Comparison of ENCODE assay signal across 21 cellular contexts in the genomic region with DNA sequence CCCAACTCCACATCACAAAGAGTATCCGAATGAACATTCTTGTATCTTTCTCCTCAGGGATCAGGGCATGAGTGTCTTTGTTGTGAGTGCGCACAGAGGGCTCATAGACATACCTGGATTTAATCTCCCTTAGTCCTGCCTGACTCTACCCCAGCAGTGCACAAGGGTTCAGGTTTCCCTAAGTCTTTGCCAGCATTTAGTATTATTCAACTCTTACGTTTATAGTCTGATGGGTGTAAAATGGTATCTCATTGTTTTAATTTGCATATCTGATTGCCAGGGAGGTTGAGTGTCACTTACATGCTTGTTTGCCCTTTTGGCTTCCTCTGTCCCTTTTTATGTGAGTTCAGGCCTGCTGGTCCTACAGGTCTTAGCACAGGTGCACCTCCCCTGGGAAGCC. TPM values are rescaled to one million over a fixed set of nuclear protein-coding genes. Genes with fewer than 3 reads are reported as not detected.
A peak's percentile ranks its signal among the peaks of the same experiment; 100 is the strongest.
DNase-seq lines count a peak whose midpoint lies in the region; ATAC-seq and TF ChIP-seq lines count a peak whose summit lies in the region.
"Had no signal": no experiment of that assay in that cellular context is flagged by ENCODE, and none has a peak within 500 bp of the region (broad histone marks: within the 10 kb centered on the region; RNA-seq: fewer than 3 reads in every experiment).

No MANE protein-coding gene starts in this region.

- H3K9me3 ChIP-seq in left ventricle myocardium inferior (replicated peaks): no peaks in the 10 kb centered on the region
- H3K9me3 ChIP-seq in PC-9 (ENCODE audit: insufficient read depth, low read depth): no peaks in the 10 kb centered on the region
- H3K9me3 ChIP-seq: BE2C; BLaER1 treated with 17β-estradiol and CSF1 and Interleukin-3, amounts not matched to agents 10 nM and 100 nM had no signal

- H3K27ac ChIP-seq in left ventricle myocardium inferior (replicated peaks) (no peak overlapping the region), PC-9 (peak overlapping the region; percentile 64)
- H3K27ac ChIP-seq: 22Rv1; BLaER1 treated with 17β-estradiol and CSF1 and Interleukin-3, amounts not matched to agents 10 nM and 100 nM; GM23248 had no signal

- H3K4me2 ChIP-seq in PC-9: peak overlapping the region; percentile 26
- H3K4me2 ChIP-seq: BLaER1 treated with 17β-estradiol and CSF1 and Interleukin-3, amounts not matched to agents 10 nM and 100 nM had no signal

- CTCF ChIA-PET in PC-9 (lab: Charles Lee): no interaction called here

- H3K27me3 ChIP-seq in left ventricle myocardium inferior (ENCODE audit: low read depth): peaks cover 70% of the 10 kb centered on the region
- H3K27me3 ChIP-seq in PC-9 (ENCODE audit: insufficient read depth, low read depth): no peaks in the 10 kb centered on the region
- H3K27me3 ChIP-seq: BE2C; BLaER1 treated with 17β-estradiol and CSF1 and Interleukin-3, amounts not matched to agents 10 nM and 100 nM had no signal

- H3K4me1 ChIP-seq in left ventricle myocardium inferior (peaks cover 11% of the 10 kb centered on the region), PC-9 (replicated peaks; ENCODE audit: insufficient read depth) (peaks cover 25% of the 10 kb centered on the region)
- H3K4me1 ChIP-seq: BE2C had no signal

- H3K36me3 ChIP-seq in left ventricle myocardium inferior (no peaks in the 10 kb centered on the region), PC-9 (ENCODE audit: low read depth) (no peaks in the 10 kb centered on the region)
- H3K36me3 ChIP-seq: BE2C; BLaER1 treated with 17β-estradiol and CSF1 and Interleukin-3, amounts not matched to agents 10 nM and 100 nM had no signal

- BruUV-seq in PC-9 (replicated peaks; lab: Mats Ljungman, UMichigan): no TSS peak

- TF ChIP-seq CTCF in left ventricle myocardium inferior (IDR thresholded peaks at IDR 0.05; ENCODE audit: borderline replicate concordance) (no peak), PC-9 (conservative IDR thresholded peaks at IDR 0.05) (no peak)

- POLR2A ChIA-PET in PC-9 (lab: Charles Lee; ENCODE audit: unreplicated experiment): no interaction called here

- ATAC-seq in Right ventricle myocardium inferior: no peak
- ATAC-seq: GM12878 had no signal

- no peaks in the 10 kb centered on the region for H3K9me2 ChIP-seq in PC-9 (ENCODE audit: insufficient read depth)

- peaks cover 7% of the 10 kb centered on the region for H3F3A ChIP-seq in PC-9 (ENCODE audit: insufficient read depth, low read depth)

- H3K4me3 ChIP-seq in left ventricle myocardium inferior: no peak overlapping the region
- no peak overlapping the region for H3K4me3 ChIP-seq in PC-9
- H3K4me3 ChIP-seq: BLaER1 treated with 17β-estradiol and CSF1 and Interleukin-3, amounts not matched to agents 10 nM and 100 nM; GM12878; GM23248 had no signal

- H3K79me2 ChIP-seq in PC-9 (ENCODE audit: low read depth): no peaks in the 10 kb centered on the region

- DNase-seq in Right ventricle myocardium inferior (ENCODE audit: missing footprints) (peak; percentile 13), left ventricle myocardium inferior (no peak), PC-9 (no peak), islet precursor cell (peak; percentile 7), SKM-1 (lab: John Stamatoyannopoulos, UW; ENCODE audit: unreplicated experiment) (no peak), NCI-H1694 (lab: John Stamatoyannopoulos, UW) (no peak)
- DNase-seq: AML-193; BE2C; CD4-positive, alpha-beta T cell; CD8-positive, alpha-beta memory T cell; DMS 273 treated with DMSO at 0.1 percent for 48 hours; DMS79; GDM1; GM23248; H7; HCEC 1CT; HFFc6 had no signal

- H2AFZ ChIP-seq in PC-9: no peak overlapping the region
- H2AFZ ChIP-seq: GM23248 had no signal

- H4K20me1 ChIP-seq in PC-9 (ENCODE audit: insufficient read depth): no peaks in the 10 kb centered on the region
- H4K20me1 ChIP-seq: BLaER1 treated with 17β-estradiol and CSF1 and Interleukin-3, amounts not matched to agents 10 nM and 100 nM had no signal

- intact Hi-C loops in Right ventricle myocardium inferior (cut with DNase I) (no loop called here), left ventricle myocardium inferior (cut with micrococcal nuclease) (no loop called here), PC-9 (cut with micrococcal nuclease; ENCODE audit: unreplicated experiment) (no loop called here)

RNA-seq across cellular contexts. Expression of a gene that starts 49.5 kb away (rescaled TPM):
- total RNA-seq in Right ventricle myocardium inferior (0.05 TPM), left ventricle myocardium inferior (not detected), PC-9 (2021) (0.35 and 0.48 TPM in 2 replicates)
- total RNA-seq: H1 had no signal

Comparison
In these comparisons a context has a peak if more than half of its experiments do, and no peak if none do; other contexts are left out.
1. DNase-seq: peak in Right ventricle myocardium inferior (single experiment) and islet precursor cell (single experiment); none in left ventricle myocardium inferior (single experiment), PC-9 (0 of 2), SKM-1 (single experiment) and NCI-H1694 (single experiment).